17 cellular contexts compared by ENCODE assay signal in genomic region chr11:67445515-67445914, GRCh38. TPM values are rescaled to one million over a fixed set of nuclear protein-coding genes. Genes with fewer than 3 reads are reported as not detected.
DNase-seq lines count a peak whose midpoint lies in the region; ATAC-seq, FAIRE-seq and TF ChIP-seq lines count a peak whose summit lies in the region.
"Had no signal": no experiment of that assay in that cellular context is flagged by ENCODE, and none has a peak within 500 bp of the region (broad histone marks: within the 10 kb centered on the region; RNA-seq: fewer than 3 reads in every experiment).

No MANE protein-coding gene starts in this region.

- peaks cover 3% of the 10 kb centered on the region for H3K27me3 Mint-ChIP-seq in activated CD4-positive, alpha-beta T cell treated with anti-CD3 and anti-CD28 coated beads, Interleukin-2, amount 10 ng/mL, durations not matched to agents 24 days and 14 days
- no peaks in the 10 kb centered on the region for H3K27me3 Mint-ChIP-seq in osteocyte (ENCODE audit: unreplicated experiment)

- no peaks in the 10 kb centered on the region for H4K20me1 ChIP-seq in Karpas-422 (ENCODE audit: insufficient read depth, low read depth, low read length)
- H4K20me1 ChIP-seq in K562 (replicated peaks; ENCODE audit: control insufficient read depth, insufficient read depth, low read length) = no peaks in the 10 kb centered on the region

- no peaks in the 10 kb centered on the region for H3K36me3 Mint-ChIP-seq in activated CD4-positive, alpha-beta T cell treated with anti-CD3 and anti-CD28 coated beads, Interleukin-2, amount 10 ng/mL, durations not matched to agents 24 days and 14 days (ENCODE audit: low read depth)
- H3K36me3 Mint-ChIP-seq in osteocyte (ENCODE audit: unreplicated experiment) = peaks cover 2% of the 10 kb centered on the region

- H3K9me3 Mint-ChIP-seq in activated CD4-positive, alpha-beta T cell treated with anti-CD3 and anti-CD28 coated beads, Interleukin-2, amount 10 ng/mL, durations not matched to agents 24 days and 14 days = no peaks in the 10 kb centered on the region
- H3K9me3 Mint-ChIP-seq in osteocyte (ENCODE audit: unreplicated experiment) = no peaks in the 10 kb centered on the region

- TF ChIP-seq RAD21 in K562 (CRISPR knock-in tag; conservative IDR thresholded peaks at IDR 0.05 in 1 of 2, IDR thresholded peaks at IDR 0.05 in 1 of 2) = no peak

- H3K4me3 Mint-ChIP-seq in activated CD4-positive, alpha-beta T cell treated with anti-CD3 and anti-CD28 coated beads, Interleukin-2, amount 10 ng/mL, durations not matched to agents 24 days and 14 days = peak overlapping the region; percentile 80
- H3K4me3 Mint-ChIP-seq in osteocyte (ENCODE audit: unreplicated experiment) = peak overlapping the region; percentile 83

- H3K36me3 ChIP-seq in Karpas-422 (ENCODE audit: insufficient read depth, low read length) (no peaks in the 10 kb centered on the region), K562 (ENCODE audit: control insufficient read depth, insufficient read depth, low read length) (peaks cover 19% of the 10 kb centered on the region; the same call in 2 of the 3 replicates), adrenal gland (replicated peaks in 1 of 2) (peaks cover 0 to 14% of the 10 kb centered on the region in 2 donors), vagina (peaks cover 0 to 15% of the 10 kb centered on the region in 2 donors)
- H3K36me3 ChIP-seq: neutrophil had no signal

- no peak for TF ChIP-seq CTCF in K562 (IDR thresholded peaks at IDR 0.05 in 2 of 3, conservative IDR thresholded peaks at IDR 0.05 in 1 of 3; ENCODE audit: insufficient read depth in 2 of 3, low read depth in 1 of 3, low read length in 3 of 3)
- TF ChIP-seq CTCF in osteocyte (IDR thresholded peaks at IDR 0.05) = no peak
- TF ChIP-seq CTCF in adrenal gland (IDR thresholded peaks at IDR 0.05) = no peak
- TF ChIP-seq CTCF in vagina (IDR thresholded peaks at IDR 0.05) = no peak

- H3K4me2 ChIP-seq in Karpas-422 (ENCODE audit: low read depth, low read length, poor library complexity, severe bottlenecking) (peak overlapping the region; percentile 96), K562 (ENCODE audit: insufficient read depth, low read length) (no peak overlapping the region)

- TF ChIP-seq EP300 in K562 (IDR thresholded peaks at IDR 0.05; ENCODE audit: low read length) = no peak

- no peaks in the 10 kb centered on the region for H3K9me1 ChIP-seq in K562 (ENCODE audit: control insufficient read depth, insufficient read depth, low read length)

- H3K9me3 ChIP-seq in Karpas-422 (ENCODE audit: low read length) (no peaks in the 10 kb centered on the region), K562 (replicated peaks; ENCODE audit: control insufficient read depth, insufficient read depth, low read depth, low read length) (no peaks in the 10 kb centered on the region), adrenal gland (replicated peaks in 1 of 3) (no peaks in the 10 kb centered on the region), vagina (no peaks in the 10 kb centered on the region)
- H3K9me3 ChIP-seq: neutrophil had no signal

- no peak overlapping the region; the same call in 1 of the 2 replicates for H3K4me3 ChIP-seq in Karpas-422 (ENCODE audit: low read length)
- H3K4me3 ChIP-seq in K562 = no peak overlapping the region
- no peak overlapping the region for H3K4me3 ChIP-seq in adrenal gland
- H3K4me3 ChIP-seq in vagina = no peak overlapping the region

- no peak for FAIRE-seq in K562 (lab: Jason Lieb, UNC)
- FAIRE-seq: A204.1 had no signal

- DNase-seq in activated CD4-positive, alpha-beta T cell treated with anti-CD3 and anti-CD28 coated beads, Interleukin-2, amount 10 ng/mL, durations not matched to agents 24 days and 14 days = no peak
- DNase-seq in activated CD4-positive, alpha-beta T cell treated with anti-CD3 and anti-CD28 coated beads, Interleukin-2, amount 50 U/mL, for 1 hour = no peak
- DNase-seq in Karpas-422 (peak; percentile 36), K562 (ENCODE audit: extremely low read depth in 1 of 4, low spot score in 3 of 4) (no peak), osteocyte (ENCODE audit: extremely low spot score, unreplicated experiment) (no peak), amygdala (lab: John Stamatoyannopoulos, UW) (no peak), adrenal gland (no peak), vagina (ENCODE audit: extremely low spot score in 2 of 2) (no peak)
- DNase-seq: anterior cingulate cortex, left ventricle myocardium superior, NCI-H2081, NCI-H748 treated with DMSO at 0.1 percent for 48 hours had no signal

- WGBS in K562 (ENCODE audit: insufficient coverage, low coverage, missing lambda C conversion rate) = 81% methylated on average over 5 of the region's 5 CpGs
- 79 to 89% (median 85%) methylated on average over 5 of the region's 5 CpGs for WGBS in adrenal gland, 4 donors

- H3K27me3 ChIP-seq in Karpas-422 (ENCODE audit: low read length) (no peaks in the 10 kb centered on the region), K562 (ENCODE audit: control insufficient read depth in 2 of 2, insufficient read depth in 2 of 2, low read length in 2 of 2) (no peaks in the 10 kb centered on the region), adrenal gland (no peaks in the 10 kb centered on the region), vagina (no peaks in the 10 kb centered on the region)
- H3K27me3 ChIP-seq: neutrophil had no signal

- in situ Hi-C loops in K562 (cut with MboI) = no loop called here

- peak overlapping the region; percentile 88 for H3K27ac Mint-ChIP-seq in activated CD4-positive, alpha-beta T cell treated with anti-CD3 and anti-CD28 coated beads, Interleukin-2, amount 10 ng/mL, durations not matched to agents 24 days and 14 days
- H3K27ac Mint-ChIP-seq in osteocyte (ENCODE audit: unreplicated experiment) = no peak overlapping the region

- H3K27ac ChIP-seq in Karpas-422 (ENCODE audit: low read length) (no peak overlapping the region), K562 (ENCODE audit: extremely low read depth, low read depth, low read length) (no peak overlapping the region), adrenal gland (no peak overlapping the region), vagina (no peak overlapping the region)
- H3K27ac ChIP-seq: neutrophil had no signal

- H3K4me1 Mint-ChIP-seq in activated CD4-positive, alpha-beta T cell treated with anti-CD3 and anti-CD28 coated beads, Interleukin-2, amount 10 ng/mL, durations not matched to agents 24 days and 14 days = peaks cover 48% of the 10 kb centered on the region
- H3K4me1 Mint-ChIP-seq in osteocyte (ENCODE audit: unreplicated experiment) = peaks cover 18% of the 10 kb centered on the region

- no peak overlapping the region for H3K9ac ChIP-seq in Karpas-422 (ENCODE audit: low read length)
- no peak overlapping the region for H3K9ac ChIP-seq in K562 (ENCODE audit: insufficient read depth in 1 of 2, low read depth in 2 of 2, low read length in 2 of 2)

- ATAC-seq in K562 = no peak
- ATAC-seq: left ventricle myocardium superior had no signal

- POLR2A ChIA-PET in K562 (lab: Yijun Ruan, JAX) = interaction anchor here (0.6 to 1.2 kb wide), 2 partner anchors 11 to 44 kb away, joined by 3 to 5 read pairs; no protein-coding TSS in a partner anchor

- no TSS peak for BruUV-seq in K562 (replicated peaks; lab: Mats Ljungman, UMichigan)

- TF ChIP-seq POLR2A in K562 (conservative IDR thresholded peaks at IDR 0.05) (no peak), adrenal gland (IDR thresholded peaks at IDR 0.05) (no peak), vagina (IDR thresholded peaks at IDR 0.05) (no peak)

- intact Hi-C loops in activated CD4-positive, alpha-beta T cell treated with anti-CD3 and anti-CD28 coated beads, Interleukin-2, amount 10 ng/mL, durations not matched to agents 24 days and 14 days (cut with micrococcal nuclease) = no loop called here
- intact Hi-C loops in K562 (cut with micrococcal nuclease) = no loop called here
- intact Hi-C loops in adrenal gland (cut with DNase I) = no loop called here
- intact Hi-C loops in vagina (cut with DNase I) = no loop called here

- CTCF ChIA-PET in K562 (lab: Yijun Ruan, JAX; ENCODE audit: low intra/inter-chr PET ratio) = no interaction called here

- no peaks in the 10 kb centered on the region for H3K9me2 ChIP-seq in Karpas-422 (replicated peaks; ENCODE audit: insufficient read depth, low read length)

- H2AFZ ChIP-seq in Karpas-422 (ENCODE audit: low read length) (no peak overlapping the region), K562 (ENCODE audit: low read depth, low read length) (no peak overlapping the region)

- peaks cover 41% of the 10 kb centered on the region for H3K4me1 ChIP-seq in Karpas-422 (ENCODE audit: low read length)
- H3K4me1 ChIP-seq in K562 (replicated peaks in 1 of 2; ENCODE audit: control insufficient read depth in 2 of 2, insufficient read depth in 2 of 2, low read length in 2 of 2) = peaks cover 7 to 44% of the 10 kb centered on the region in 2 experiments; a peak in 4 of 5 replicates
- H3K4me1 ChIP-seq in adrenal gland (replicated peaks in 1 of 2) = peaks cover 0 to 16% of the 10 kb centered on the region in 2 donors
- peaks cover 28% of the 10 kb centered on the region for H3K4me1 ChIP-seq in vagina

- H3K79me2 ChIP-seq in Karpas-422 (ENCODE audit: low read length) = no peaks in the 10 kb centered on the region
- H3K79me2 ChIP-seq in K562 (ENCODE audit: control insufficient read depth, insufficient read depth, low read length) = peaks cover 13% of the 10 kb centered on the region

RNA-seq across cellular contexts. Expression of gene CORO1B, which starts 2.2 kb away (rescaled TPM):
- total RNA-seq in activated CD4-positive, alpha-beta T cell treated with anti-CD3 and anti-CD28 coated beads, Interleukin-2, amount 10 ng/mL, durations not matched to agents 24 days and 14 days = 251 and 259 TPM in 2 replicates
- 15.5 and 40.6 TPM in 2 replicates for total RNA-seq in Karpas-422 (2014; rRNA removed; shearing (Covaris generic); ENCODE audit: low replicate concordance)
- total RNA-seq in K562 (2011; cell fraction: chromatin; rRNA removed; ENCODE audit: low replicate concordance) = 31.2 and 107 TPM in 2 replicates
- total RNA-seq in K562 (2011; cell fraction: nucleolus; rRNA removed) = 111 and 119 TPM in 2 replicates
- 33.6 and 41.0 TPM in 2 replicates for total RNA-seq in K562 (2011; cell fraction: nucleoplasm; rRNA removed)
- total RNA-seq in K562 (2014; rRNA removed) (120 and 167 TPM in 2 replicates), K562 (2014; rRNA removed; fragmentation: Illumina TruSeq; extraction: Trizol) (5.2 and 14.6 TPM in 2 replicates), K562 (2015; rRNA removed; fragmentation: Illumina TruSeq; extraction: Trizol) (73.6 and 73.9 TPM in 2 replicates), K562 (2021) (98.1 and 107 TPM in 2 replicates), osteocyte (114 and 116 TPM in 2 replicates), adrenal gland (100 to 1,000 TPM in 5 of 8 donors, 10 to 100 TPM in 3; 65.1 to 142 (median 102) TPM), vagina (70.7 TPM)
- polyA plus RNA-seq in K562 (2011; rRNA removed) (45.1 and 84.3 TPM in 2 replicates), K562 (2014; fragmentation: Illumina TruSeq; extraction: Trizol) (66.3 and 93.6 TPM in 2 replicates), K562 (2014; fragmentation: Nextera tagmentation; extraction: Ambion mirVana) (1 to 10 TPM in 1 of 2 experiments, under 1 TPM in 1; 0.23 to 1.0 TPM), K562 (2014; rRNA removed) (87.8 and 98.1 TPM in 2 replicates), adrenal gland (100 to 1,000 TPM in 2 of 3 donors, 10 to 100 TPM in 1; 28.9 to 159 (median 141) TPM)
- polyA plus RNA-seq in K562 (2011; cell fraction: cytosol; rRNA removed) = 89.0 and 162 TPM in 2 replicates
- polyA plus RNA-seq in K562 (2011; cell fraction: nucleus; rRNA removed) = 134 and 224 TPM in 2 replicates
- 82.1 and 171 TPM in 2 replicates for polyA plus RNA-seq in K562 (2012)
- 26.3 and 36.5 TPM in 2 replicates for polyA minus RNA-seq in K562 (2011; rRNA and poly(A)+ RNA removed)
- polyA minus RNA-seq in K562 (2011; cell fraction: cytosol; rRNA and poly(A)+ RNA removed) = 64.5 and 70.8 TPM in 2 replicates
- polyA minus RNA-seq in K562 (2011; cell fraction: nucleus; rRNA and poly(A)+ RNA removed) = 51.2 and 64.8 TPM in 2 replicates

RNA-seq across cellular contexts. Expression of gene GPR152, which starts 7.0 kb away (rescaled TPM):
- total RNA-seq in activated CD4-positive, alpha-beta T cell treated with anti-CD3 and anti-CD28 coated beads, Interleukin-2, amount 10 ng/mL, durations not matched to agents 24 days and 14 days = not detected in 2 replicates
- total RNA-seq in Karpas-422 (2014; rRNA removed; shearing (Covaris generic); ENCODE audit: low replicate concordance) = not detected in 2 replicates
- not detected in 2 replicates for total RNA-seq in K562 (2011; cell fraction: chromatin; rRNA removed; ENCODE audit: low replicate concordance)
- not detected in 2 replicates for total RNA-seq in K562 (2011; cell fraction: nucleolus; rRNA removed)
- not detected in 2 replicates for total RNA-seq in K562 (2011; cell fraction: nucleoplasm; rRNA removed)
- not detected in 2 replicates for total RNA-seq in K562 (2014; rRNA removed)
- not detected in 2 replicates for total RNA-seq in K562 (2014; rRNA removed; fragmentation: Illumina TruSeq; extraction: Trizol)
- not detected in 2 replicates for total RNA-seq in K562 (2015; rRNA removed; fragmentation: Illumina TruSeq; extraction: Trizol)
- total RNA-seq in K562 (2021) = not detected in 2 replicates
- polyA plus RNA-seq in K562 (2011; rRNA removed) = not detected in 2 replicates
- not detected in 2 replicates for polyA plus RNA-seq in K562 (2011; cell fraction: cytosol; rRNA removed)
- not detected in 2 replicates for polyA plus RNA-seq in K562 (2011; cell fraction: nucleus; rRNA removed)
- polyA plus RNA-seq in K562 (2012) = not detected in 2 replicates
- not detected in 2 replicates for polyA plus RNA-seq in K562 (2014; fragmentation: Illumina TruSeq; extraction: Trizol)
- not detected for polyA plus RNA-seq in K562 (2014; fragmentation: Nextera tagmentation; extraction: Ambion mirVana)
- not detected in 2 replicates for polyA plus RNA-seq in K562 (2014; rRNA removed)
- not detected in 2 replicates for polyA minus RNA-seq in K562 (2011; rRNA and poly(A)+ RNA removed)
- not detected in 2 replicates for polyA minus RNA-seq in K562 (2011; cell fraction: cytosol; rRNA and poly(A)+ RNA removed)
- polyA minus RNA-seq in K562 (2011; cell fraction: nucleus; rRNA and poly(A)+ RNA removed) = not detected in 2 replicates
- total RNA-seq in osteocyte = not detected in 2 replicates
- total RNA-seq in adrenal gland = under 1 TPM in 1 of 8 donors, not detected in 7; 0.18 TPM
- polyA plus RNA-seq in adrenal gland = not detected
- not detected for total RNA-seq in vagina
- total RNA-seq: activated CD8-positive, alpha-beta memory T cell treated with anti-CD3 and anti-CD28 coated beads for 36 hours; dermis microvascular lymphatic vessel endothelial cell; left ventricle myocardium superior; LHCN-M2 had no signal

RNA-seq across cellular contexts. Expression of gene PTPRCAP, which starts 8.0 kb away (rescaled TPM):
- total RNA-seq in activated CD4-positive, alpha-beta T cell treated with anti-CD3 and anti-CD28 coated beads, Interleukin-2, amount 10 ng/mL, durations not matched to agents 24 days and 14 days = 85.1 and 90.3 TPM in 2 replicates
- total RNA-seq in Karpas-422 (2014; rRNA removed; shearing (Covaris generic); ENCODE audit: low replicate concordance) = 161 and 348 TPM in 2 replicates
- 2.2 and 10.5 TPM in 2 replicates for total RNA-seq in K562 (2011; cell fraction: chromatin; rRNA removed; ENCODE audit: low replicate concordance)
- total RNA-seq in K562 (2011; cell fraction: nucleolus; rRNA removed) = 8.8 and 10.2 TPM in 2 replicates
- 1.9 and 2.4 TPM in 2 replicates for total RNA-seq in K562 (2011; cell fraction: nucleoplasm; rRNA removed)
- total RNA-seq in K562 (2014; rRNA removed) (0.45 and 1.9 TPM in 2 replicates), K562 (2014; rRNA removed; fragmentation: Illumina TruSeq; extraction: Trizol) (not detected in 2 replicates), K562 (2015; rRNA removed; fragmentation: Illumina TruSeq; extraction: Trizol) (0.22 and 0.49 TPM in 2 replicates), K562 (2021) (1.1 and 1.5 TPM in 2 replicates), osteocyte (0.89 and 1.2 TPM in 2 replicates), adrenal gland (1 to 10 TPM; 1.2 to 7.5 (median 3.9) TPM), vagina (18.2 TPM)
- polyA plus RNA-seq in K562 (2011; rRNA removed) (0.51 and 0.64 TPM in 2 replicates), K562 (2014; fragmentation: Illumina TruSeq; extraction: Trizol) (not detected in 2 replicates), K562 (2014; fragmentation: Nextera tagmentation; extraction: Ambion mirVana) (not detected), K562 (2014; rRNA removed) (0.85 and 2.0 TPM in 2 replicates), adrenal gland (10 to 100 TPM in 1 of 3 donors, 1 to 10 TPM in 1, under 1 TPM in 1; 0.57 to 13.4 (median 8.0) TPM)
- 0.41 and 2.2 TPM in 2 replicates for polyA plus RNA-seq in K562 (2011; cell fraction: cytosol; rRNA removed)
- 10.9 and 26.0 TPM in 2 replicates for polyA plus RNA-seq in K562 (2011; cell fraction: nucleus; rRNA removed)
- polyA plus RNA-seq in K562 (2012) = 1.5 and 3.4 TPM in 2 replicates
- 0.18 and 0.21 TPM in 2 replicates for polyA minus RNA-seq in K562 (2011; rRNA and poly(A)+ RNA removed)
- polyA minus RNA-seq in K562 (2011; cell fraction: cytosol; rRNA and poly(A)+ RNA removed) = not detected in 2 replicates
- 1.4 and 3.2 TPM in 2 replicates for polyA minus RNA-seq in K562 (2011; cell fraction: nucleus; rRNA and poly(A)+ RNA removed)
- total RNA-seq: dermis microvascular lymphatic vessel endothelial cell had no signal

RNA-seq across cellular contexts. Expression of gene CABP4, which starts 9.6 kb away (rescaled TPM):
- 0.66 and 0.68 TPM in 2 replicates for total RNA-seq in activated CD4-positive, alpha-beta T cell treated with anti-CD3 and anti-CD28 coated beads, Interleukin-2, amount 10 ng/mL, durations not matched to agents 24 days and 14 days
- 0.29 TPM in 1 of 2 replicates, not detected in the other for total RNA-seq in Karpas-422 (2014; rRNA removed; shearing (Covaris generic); ENCODE audit: low replicate concordance)
- total RNA-seq in K562 (2011; cell fraction: chromatin; rRNA removed; ENCODE audit: low replicate concordance) = not detected in 2 replicates
- 0.92 TPM in 1 of 2 replicates, not detected in the other for total RNA-seq in K562 (2011; cell fraction: nucleolus; rRNA removed)
- 1.0 TPM in 1 of 2 replicates, not detected in the other for total RNA-seq in K562 (2011; cell fraction: nucleoplasm; rRNA removed)
- total RNA-seq in K562 (2014; rRNA removed) = not detected in 2 replicates
- not detected in 2 replicates for total RNA-seq in K562 (2014; rRNA removed; fragmentation: Illumina TruSeq; extraction: Trizol)
- 0.11 TPM in 1 of 2 replicates, not detected in the other for total RNA-seq in K562 (2015; rRNA removed; fragmentation: Illumina TruSeq; extraction: Trizol)
- not detected in 2 replicates for total RNA-seq in K562 (2021)
- 0.08 TPM in 1 of 2 replicates, not detected in the other for polyA plus RNA-seq in K562 (2011; rRNA removed)
- 0.16 TPM in 1 of 2 replicates, not detected in the other for polyA plus RNA-seq in K562 (2011; cell fraction: cytosol; rRNA removed)
- 0.26 TPM in 1 of 2 replicates, not detected in the other for polyA plus RNA-seq in K562 (2011; cell fraction: nucleus; rRNA removed)
- polyA plus RNA-seq in K562 (2012) = 0.14 and 0.20 TPM in 2 replicates
- polyA plus RNA-seq in K562 (2014; fragmentation: Illumina TruSeq; extraction: Trizol) = not detected in 2 replicates
- not detected for polyA plus RNA-seq in K562 (2014; fragmentation: Nextera tagmentation; extraction: Ambion mirVana)
- polyA plus RNA-seq in K562 (2014; rRNA removed) = not detected in 2 replicates
- polyA minus RNA-seq in K562 (2011; rRNA and poly(A)+ RNA removed) = not detected in 2 replicates
- polyA minus RNA-seq in K562 (2011; cell fraction: cytosol; rRNA and poly(A)+ RNA removed) = not detected in 2 replicates
- not detected in 2 replicates for polyA minus RNA-seq in K562 (2011; cell fraction: nucleus; rRNA and poly(A)+ RNA removed)
- total RNA-seq in osteocyte = 0.35 TPM in 1 of 2 replicates, not detected in the other
- total RNA-seq in adrenal gland = 1 to 10 TPM in 5 of 8 donors, under 1 TPM in 2, not detected in 1; 0.54 to 3.8 (median 1.6) TPM
- 1 to 10 TPM in 2 of 3 donors, under 1 TPM in 1; 0.31 to 2.1 (median 1.1) TPM for polyA plus RNA-seq in adrenal gland
- 0.98 TPM for total RNA-seq in vagina

RNA-seq across cellular contexts. Expression of gene RPS6KB2, which starts 17.2 kb away (rescaled TPM):
- 79.3 and 83.1 TPM in 2 replicates for total RNA-seq in activated CD4-positive, alpha-beta T cell treated with anti-CD3 and anti-CD28 coated beads, Interleukin-2, amount 10 ng/mL, durations not matched to agents 24 days and 14 days
- total RNA-seq in Karpas-422 (2014; rRNA removed; shearing (Covaris generic); ENCODE audit: low replicate concordance) = 48.9 and 83.6 TPM in 2 replicates
- 106 and 334 TPM in 2 replicates for total RNA-seq in K562 (2011; cell fraction: chromatin; rRNA removed; ENCODE audit: low replicate concordance)
- total RNA-seq in K562 (2011; cell fraction: nucleolus; rRNA removed) = 232 and 293 TPM in 2 replicates
- 151 and 161 TPM in 2 replicates for total RNA-seq in K562 (2011; cell fraction: nucleoplasm; rRNA removed)
- total RNA-seq in K562 (2014; rRNA removed) (115 and 132 TPM in 2 replicates), K562 (2014; rRNA removed; fragmentation: Illumina TruSeq; extraction: Trizol) (23.8 and 33.6 TPM in 2 replicates), K562 (2015; rRNA removed; fragmentation: Illumina TruSeq; extraction: Trizol) (73.0 and 74.5 TPM in 2 replicates), K562 (2021) (98.8 and 101 TPM in 2 replicates), osteocyte (42.7 and 49.5 TPM in 2 replicates), adrenal gland (10 to 100 TPM; 37.4 to 96.6 (median 50.0) TPM), vagina (50.6 TPM)
- polyA plus RNA-seq in K562 (2011; rRNA removed) (75.5 and 82.6 TPM in 2 replicates), K562 (2014; fragmentation: Illumina TruSeq; extraction: Trizol) (84.2 and 101 TPM in 2 replicates), K562 (2014; fragmentation: Nextera tagmentation; extraction: Ambion mirVana) (1 to 10 TPM in 1 of 2 experiments, under 1 TPM in 1; 0.42 to 3.1 TPM), K562 (2014; rRNA removed) (122 and 132 TPM in 2 replicates), adrenal gland (100 to 1,000 TPM in 1 of 3 donors, 10 to 100 TPM in 2; 36.6 to 111 (median 78.6) TPM)
- polyA plus RNA-seq in K562 (2011; cell fraction: cytosol; rRNA removed) = 85.9 and 172 TPM in 2 replicates
- 259 and 345 TPM in 2 replicates for polyA plus RNA-seq in K562 (2011; cell fraction: nucleus; rRNA removed)
- polyA plus RNA-seq in K562 (2012) = 64.6 and 80.7 TPM in 2 replicates
- 44.1 and 67.9 TPM in 2 replicates for polyA minus RNA-seq in K562 (2011; rRNA and poly(A)+ RNA removed)
- polyA minus RNA-seq in K562 (2011; cell fraction: cytosol; rRNA and poly(A)+ RNA removed) = 44.3 and 51.4 TPM in 2 replicates
- 68.7 and 72.5 TPM in 2 replicates for polyA minus RNA-seq in K562 (2011; cell fraction: nucleus; rRNA and poly(A)+ RNA removed)
